In genomic region chr20:58598271-58599015, GRCh38 we compare ENCODE assay signal across 10 cellular contexts. TPM values are rescaled to one million over a fixed set of nuclear protein-coding genes. Genes with fewer than 3 reads are reported as not detected.
A peak's percentile ranks its signal among the peaks of the same experiment; 100 is the strongest.
DNase-seq lines count a peak whose midpoint lies in the region; ATAC-seq and TF ChIP-seq lines count a peak whose summit lies in the region.
"Had no signal": no experiment of that assay in that cellular context is flagged by ENCODE, and none has a peak within 500 bp of the region (broad histone marks: within the 10 kb centered on the region; RNA-seq: fewer than 3 reads in every experiment).

No MANE protein-coding gene starts in this region.

- 0 out of 2 replicates have a peak, but pooled peaks cover 3% of the 10 kb centered on the region for H4K20me1 ChIP-seq in Karpas-422 (ENCODE audit: insufficient read depth, low read depth, low read length)

- H3K27ac ChIP-seq in HEK293 (ENCODE audit: extremely low read depth, low read depth, low read length): no peak overlapping the region
- peak overlapping the region; percentile 48 to 64 for H3K27ac ChIP-seq in tibial artery
- no peak overlapping the region for H3K27ac ChIP-seq in Karpas-422 (ENCODE audit: low read length)

- no peaks in the 10 kb centered on the region for H3K36me3 ChIP-seq in HEK293 (ENCODE audit: control insufficient read depth in 2 of 2, insufficient read depth in 1 of 2, low read length in 2 of 2)
- no peaks in the 10 kb centered on the region for H3K36me3 ChIP-seq in tibial artery
- H3K36me3 ChIP-seq in MG63: no peaks in the 10 kb centered on the region
- no peaks in the 10 kb centered on the region for H3K36me3 ChIP-seq in Karpas-422 (ENCODE audit: insufficient read depth, low read length)

- no peak overlapping the region for H3K9ac ChIP-seq in Karpas-422 (ENCODE audit: low read length)

- H3K27me3 ChIP-seq in tibial artery: no peaks in the 10 kb centered on the region
- no peaks in the 10 kb centered on the region for H3K27me3 ChIP-seq in MG63
- H3K27me3 ChIP-seq in Karpas-422 (ENCODE audit: low read length): 0 out of 2 replicates have a peak, but pooled peaks cover 3% of the 10 kb centered on the region

- no peak overlapping the region for H2AFZ ChIP-seq in Karpas-422 (ENCODE audit: low read length)

- DNase-seq in cerebellar cortex (ENCODE audit: low spot score) (peak; percentile 30), iris pigment epithelial cell (ENCODE audit: low read depth) (peak; percentile 72), tibial artery (peak; percentile 63 to 78), MG63 (no peak), Karpas-422 (no peak)
- DNase-seq: islet precursor cell, Kasumi-1, NCI-H226 had no signal

- intact Hi-C loops in tibial artery (cut with DNase I; ENCODE audit: low total_unique reads): no loop called here

- no peak for ATAC-seq in GM21825 (IDR thresholded peaks at IDR 0.05; ENCODE audit: unreplicated experiment)

- no peaks in the 10 kb centered on the region for H3K79me2 ChIP-seq in Karpas-422 (ENCODE audit: low read length)

- H3K4me1 ChIP-seq in HEK293 (ENCODE audit: control insufficient read depth, insufficient read depth, low read length): no peaks in the 10 kb centered on the region
- peaks cover 0 to 20% (median 11%) of the 10 kb centered on the region in 4 donors for H3K4me1 ChIP-seq in tibial artery
- H3K4me1 ChIP-seq in Karpas-422 (ENCODE audit: low read length): no peaks in the 10 kb centered on the region

- H3K9me2 ChIP-seq in Karpas-422 (replicated peaks; ENCODE audit: insufficient read depth, low read length): no peaks in the 10 kb centered on the region

- H3K9me3 ChIP-seq in HEK293 (ENCODE audit: control insufficient read depth, insufficient read depth, low read depth, low read length) (no peaks in the 10 kb centered on the region), tibial artery (no peaks in the 10 kb centered on the region), MG63 (no peaks in the 10 kb centered on the region), Karpas-422 (ENCODE audit: low read length) (no peaks in the 10 kb centered on the region)

- H3K4me2 ChIP-seq in Karpas-422 (ENCODE audit: low read depth, low read length, poor library complexity, severe bottlenecking): no peak overlapping the region

- H3K4me3 ChIP-seq in HEK293 (ENCODE audit: low read depth, low read length) (no peak overlapping the region), tibial artery (no peak overlapping the region), MG63 (no peak overlapping the region), Karpas-422 (ENCODE audit: low read length) (no peak overlapping the region)

- no peak for TF ChIP-seq CTCF in HEK293 (tag by site-specific recombination; IDR thresholded peaks at IDR 0.05)
- no peak for TF ChIP-seq CTCF in tibial artery (IDR thresholded peaks at IDR 0.05)

- CTCF ChIA-PET in HEK293 (lab: Yijun Ruan, JAX): no interaction called here

- POLR2A ChIA-PET in HEK293 (lab: Yijun Ruan, JAX): no interaction called here

TF ChIP-seq in HEK293, 187 proteins besides CTCF, POLR2A, EP300 and RAD21:
- TF ChIP-seq EGR2 (tag by site-specific recombination; IDR thresholded peaks at IDR 0.05; ENCODE audit: low read depth): 0 out of 2 replicates have a peak, but pooled peaks have one; percentile 28
- TF ChIP-seq ZBTB17 (tag by site-specific recombination; IDR thresholded peaks at IDR 0.05): peak; percentile 94
- TF ChIP-seq ZFHX2 (tag by site-specific recombination; conservative IDR thresholded peaks at IDR 0.05): peak; percentile 52
- peak; percentile 64; the same call in 1 of the 2 replicates for TF ChIP-seq ZNF366 (tag by site-specific recombination; conservative IDR thresholded peaks at IDR 0.05)
- peak; percentile 40 for TF ChIP-seq ZNF335 (tag by site-specific recombination; conservative IDR thresholded peaks at IDR 0.05)
- TF ChIP-seq ZNF473 (tag by site-specific recombination; IDR thresholded peaks at IDR 0.05): no peak

RNA-seq across cellular contexts. Expression of gene STX16, which starts 52.6 kb away (rescaled TPM):
- total RNA-seq in MG63 (2014; rRNA removed; shearing (Covaris generic); ENCODE audit: low replicate concordance): 30.4 and 45.4 TPM in 2 replicates
- total RNA-seq in Karpas-422 (2014; rRNA removed; shearing (Covaris generic); ENCODE audit: low replicate concordance): 58.3 and 71.9 TPM in 2 replicates

Comparison
In these comparisons a context has a peak if more than half of its experiments do, and no peak if none do; other contexts are left out.
1. H3K27ac ChIP-seq: peak in tibial artery (2 of 2); none in HEK293 (single experiment) and Karpas-422 (single experiment).
2. DNase-seq: peak in cerebellar cortex (single experiment), iris pigment epithelial cell (single experiment) and tibial artery (2 of 2); none in MG63 (single experiment) and Karpas-422 (single experiment).